In the genomic region with DNA sequence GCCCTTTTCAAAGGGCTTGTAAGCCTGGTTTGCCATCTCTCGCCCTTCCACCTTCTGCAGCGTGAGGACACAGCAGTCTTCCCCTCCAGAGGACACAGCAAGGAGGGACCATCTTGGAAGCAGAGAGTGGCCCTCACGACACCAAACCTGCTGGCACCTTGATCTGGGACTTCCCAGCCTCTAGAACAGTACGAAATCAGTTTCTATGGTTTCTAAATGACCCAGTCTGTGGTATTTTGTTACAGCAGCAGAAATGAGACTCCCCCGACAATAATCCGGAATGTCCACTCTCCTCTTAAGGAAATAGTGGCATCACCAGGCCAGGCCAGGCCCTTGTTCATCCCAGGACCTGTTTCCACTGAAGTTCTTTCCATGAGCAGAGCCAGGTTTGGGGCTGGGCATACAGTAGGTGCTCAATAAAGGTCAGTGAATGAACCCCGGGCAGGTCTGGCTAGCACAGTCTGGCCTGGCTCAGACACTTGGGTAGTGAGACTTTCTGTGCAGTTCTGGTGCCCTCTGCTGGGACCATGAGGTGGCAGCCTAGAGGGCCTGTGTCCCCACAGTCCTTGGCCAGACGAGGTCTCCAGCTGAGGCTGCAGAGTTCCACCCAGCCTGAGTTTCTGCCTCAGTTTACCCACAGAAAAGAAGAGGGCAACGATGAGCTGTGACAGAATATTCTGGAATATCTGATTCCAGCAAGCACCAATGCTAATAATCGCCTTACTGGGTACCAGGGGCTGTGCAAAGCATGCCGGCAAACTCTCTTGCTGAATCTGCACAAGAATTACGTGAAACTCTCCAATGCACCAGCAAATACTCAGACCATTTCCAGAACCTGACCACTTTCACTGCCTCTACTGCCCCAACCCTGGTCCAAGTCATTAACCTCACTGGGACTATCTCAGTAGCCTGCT, we compare ENCODE assay signal across 1 cellular context.
TF ChIP-seq lines count a peak whose summit lies in the region.

No MANE protein-coding gene starts in this region.

TF ChIP-seq in HepG2, 621 proteins besides CTCF, POLR2A, EP300 and RAD21 (continued from another document):
- TF ChIP-seq, protein P1, sequence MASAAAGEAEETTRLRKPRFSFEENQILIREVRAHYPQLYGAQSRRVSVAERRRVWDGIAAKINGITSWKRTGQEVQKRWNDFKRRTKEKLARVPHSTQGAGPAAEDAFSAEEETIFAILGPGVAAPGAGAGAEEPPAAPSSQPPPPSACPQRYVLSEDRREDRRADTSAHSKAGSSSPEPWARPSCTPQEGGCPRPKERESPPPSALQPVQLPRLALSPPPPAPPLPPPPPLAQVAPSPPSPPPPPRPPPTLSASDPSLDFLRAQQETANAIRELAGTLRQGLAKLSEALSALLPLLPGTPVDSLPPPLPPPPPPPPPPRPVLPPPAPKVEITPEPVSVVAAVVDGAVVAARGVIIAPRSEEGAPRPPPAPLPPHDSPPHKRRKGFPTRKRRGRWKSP (CRISPR knock-in tag; IDR thresholded peaks at IDR 0.05), result no peak
- TF ChIP-seq FOXA1 (IDR thresholded peaks at IDR 0.05) (no peak), FOXA1 (CRISPR knock-in tag; IDR thresholded peaks at IDR 0.05) (no peak), RCOR2 (CRISPR knock-in tag; IDR thresholded peaks at IDR 0.05) (no peak), MTF1 (CRISPR knock-in tag; IDR thresholded peaks at IDR 0.05) (no peak), ZNF274 (CRISPR knock-in tag; IDR thresholded peaks at IDR 0.05) (no peak), NFIB (CRISPR knock-in tag; IDR thresholded peaks at IDR 0.05; ENCODE audit: borderline replicate concordance) (no peak), ZFP62 (CRISPR knock-in tag; IDR thresholded peaks at IDR 0.05) (no peak), ZNF282 (IDR thresholded peaks at IDR 0.05; ENCODE audit: partially characterized antibody) (no peak), RXRA (CRISPR knock-in tag; IDR thresholded peaks at IDR 0.05) (peak; percentile 42; the same call in 1 of the 2 replicates), ZNF619 (CRISPR knock-in tag; IDR thresholded peaks at IDR 0.05) (0 out of 2 replicates have a peak, but pooled peaks have one; percentile 34), ZNF766 (CRISPR knock-in tag; IDR thresholded peaks at IDR 0.05; ENCODE audit: borderline replicate concordance) (no peak), ZFX (CRISPR knock-in tag; IDR thresholded peaks at IDR 0.05; ENCODE audit: low read depth) (peak; percentile 31; the same call in 1 of the 2 replicates), KDM3A (CRISPR knock-in tag; IDR thresholded peaks at IDR 0.05; ENCODE audit: low read depth) (0 out of 2 replicates have a peak, but pooled peaks have one; percentile 49), FOXA3 (CRISPR knock-in tag; IDR thresholded peaks at IDR 0.05) (peak; percentile 25; the same call in 1 of the 2 replicates), HDAC6 (IDR thresholded peaks at IDR 0.05; ENCODE audit: low read depth, low read length) (no peak), HDAC2 (CRISPR knock-in tag; IDR thresholded peaks at IDR 0.05) (peak; percentile 26; the same call in 1 of the 2 replicates), AHR (CRISPR knock-in tag; IDR thresholded peaks at IDR 0.05) (0 out of 2 replicates have a peak, but pooled peaks have one; percentile 38)
- TF ChIP-seq, protein P2, sequence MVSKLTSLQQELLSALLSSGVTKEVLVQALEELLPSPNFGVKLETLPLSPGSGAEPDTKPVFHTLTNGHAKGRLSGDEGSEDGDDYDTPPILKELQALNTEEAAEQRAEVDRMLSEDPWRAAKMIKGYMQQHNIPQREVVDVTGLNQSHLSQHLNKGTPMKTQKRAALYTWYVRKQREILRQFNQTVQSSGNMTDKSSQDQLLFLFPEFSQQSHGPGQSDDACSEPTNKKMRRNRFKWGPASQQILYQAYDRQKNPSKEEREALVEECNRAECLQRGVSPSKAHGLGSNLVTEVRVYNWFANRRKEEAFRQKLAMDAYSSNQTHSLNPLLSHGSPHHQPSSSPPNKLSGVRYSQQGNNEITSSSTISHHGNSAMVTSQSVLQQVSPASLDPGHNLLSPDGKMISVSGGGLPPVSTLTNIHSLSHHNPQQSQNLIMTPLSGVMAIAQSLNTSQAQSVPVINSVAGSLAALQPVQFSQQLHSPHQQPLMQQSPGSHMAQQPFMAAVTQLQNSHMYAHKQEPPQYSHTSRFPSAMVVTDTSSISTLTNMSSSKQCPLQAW (CRISPR knock-in tag; IDR thresholded peaks at IDR 0.05), result peak; percentile 63; the same call in 1 of the 2 replicates
- TF ChIP-seq, protein P3, sequence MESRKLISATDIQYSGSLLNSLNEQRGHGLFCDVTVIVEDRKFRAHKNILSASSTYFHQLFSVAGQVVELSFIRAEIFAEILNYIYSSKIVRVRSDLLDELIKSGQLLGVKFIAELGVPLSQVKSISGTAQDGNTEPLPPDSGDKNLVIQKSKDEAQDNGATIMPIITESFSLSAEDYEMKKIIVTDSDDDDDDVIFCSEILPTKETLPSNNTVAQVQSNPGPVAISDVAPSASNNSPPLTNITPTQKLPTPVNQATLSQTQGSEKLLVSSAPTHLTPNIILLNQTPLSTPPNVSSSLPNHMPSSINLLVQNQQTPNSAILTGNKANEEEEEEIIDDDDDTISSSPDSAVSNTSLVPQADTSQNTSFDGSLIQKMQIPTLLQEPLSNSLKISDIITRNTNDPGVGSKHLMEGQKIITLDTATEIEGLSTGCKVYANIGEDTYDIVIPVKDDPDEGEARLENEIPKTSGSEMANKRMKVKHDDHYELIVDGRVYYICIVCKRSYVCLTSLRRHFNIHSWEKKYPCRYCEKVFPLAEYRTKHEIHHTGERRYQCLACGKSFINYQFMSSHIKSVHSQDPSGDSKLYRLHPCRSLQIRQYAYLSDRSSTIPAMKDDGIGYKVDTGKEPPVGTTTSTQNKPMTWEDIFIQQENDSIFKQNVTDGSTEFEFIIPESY (CRISPR knock-in tag; IDR thresholded peaks at IDR 0.05), result peak; percentile 45; the same call in 1 of the 2 replicates
